Comparison of ENCODE assay signal across 21 cellular contexts in the genomic region with DNA sequence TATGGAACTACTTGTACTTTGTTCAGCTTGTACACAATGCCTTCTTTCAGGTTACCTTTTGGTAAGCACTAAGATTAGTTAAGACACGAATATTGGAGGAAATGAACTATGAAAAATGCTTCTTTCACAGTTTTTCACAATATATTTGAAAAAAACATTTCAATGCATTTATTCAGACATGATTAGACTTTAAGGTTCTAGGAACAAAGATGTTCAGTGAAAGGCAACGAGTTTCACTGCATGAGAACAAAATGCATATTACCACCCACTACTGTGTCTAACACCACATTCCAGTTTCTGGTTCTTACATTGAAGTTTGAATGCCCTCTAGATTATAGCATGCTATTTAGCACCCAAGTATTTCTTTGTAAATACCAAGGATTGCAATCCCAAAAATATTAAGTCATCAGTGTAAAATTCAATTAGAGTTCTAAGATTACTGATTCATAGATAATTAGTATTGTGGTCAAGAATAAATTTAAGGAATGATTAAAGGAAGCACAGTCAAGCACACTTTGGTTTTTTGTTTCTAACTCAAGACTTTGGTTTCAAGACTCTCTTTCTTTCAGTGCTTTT.
DNase-seq lines count a peak whose midpoint lies in the region; ATAC-seq, FAIRE-seq and TF ChIP-seq lines count a peak whose summit lies in the region.
"Had no signal": no experiment of that assay in that cellular context is flagged by ENCODE, and none has a peak within 500 bp of the region (broad histone marks: within the 10 kb centered on the region; RNA-seq: fewer than 3 reads in every experiment).

No MANE protein-coding gene starts in this region.

- H4K20me1 ChIP-seq in HepG2 (ENCODE audit: insufficient read depth, low read length) = no peaks in the 10 kb centered on the region
- H4K20me1 ChIP-seq: BLaER1 had no signal

- H3K36me3 ChIP-seq in HepG2 (replicated peaks in 1 of 2; ENCODE audit: control insufficient read depth in 1 of 2, insufficient read depth in 2 of 2, low read length in 2 of 2) = no peaks in the 10 kb centered on the region
- H3K36me3 ChIP-seq: HAP-1, Peyer's patch had no signal

- CTCF ChIA-PET in HepG2 (lab: Yijun Ruan, JAX; ENCODE audit: low intra/inter-chr PET ratio, low total read pairs) = no interaction called here

- H3K27ac ChIP-seq in HepG2 (ENCODE audit: extremely low read length, insufficient read depth, low read length) = no peak overlapping the region
- H3K27ac ChIP-seq: BLaER1, Peyer's patch had no signal

- H3K4me3 ChIP-seq in AG10803 (ENCODE audit: low read length) (no peak overlapping the region), HepG2 (replicated peaks in 1 of 3; ENCODE audit: insufficient read depth in 1 of 3, low read depth in 2 of 3, low read length in 3 of 3) (no peak overlapping the region)
- H3K4me3 ChIP-seq: BLaER1, HAP-1, Peyer's patch had no signal

- H3K9ac ChIP-seq in HepG2 (ENCODE audit: insufficient read depth, low read depth, low read length) = no peak overlapping the region
- H3K9ac ChIP-seq: BLaER1 had no signal

- TF ChIP-seq RAD21 in HepG2 (CRISPR knock-in tag; IDR thresholded peaks at IDR 0.05) = no peak

- TF ChIP-seq EP300 in HepG2 (IDR thresholded peaks at IDR 0.05; ENCODE audit: low read depth in 2 of 2, low read length in 2 of 2) = no peak
- TF ChIP-seq EP300 in HepG2 (CRISPR knock-in tag; IDR thresholded peaks at IDR 0.05; ENCODE audit: borderline replicate concordance) = no peak

- peaks cover 8% of the 10 kb centered on the region; the same call in 1 of the 2 replicates for H3K9me3 ChIP-seq in HepG2 (ENCODE audit: low read length)
- H3K9me3 ChIP-seq: HAP-1, Peyer's patch had no signal

- 2% methylated on average over 2 of the region's 2 CpGs for WGBS in HepG2 (ENCODE audit: low lambda C conversion rate)

- ATAC-seq in HepG2 = no peak
- ATAC-seq: T-helper 17 cell had no signal

- no peak for TF ChIP-seq POLR2A in HepG2 (IDR thresholded peaks at IDR 0.05; ENCODE audit: insufficient read depth in 1 of 2, low read depth in 2 of 2, low read length in 2 of 2)

- in situ Hi-C loops in HepG2 (cut with HindIII; ENCODE audit: extremely low pct_ligation_motif_present, low pct_unique_long_range_greater_than_20kb) = no loop called here

- no peak overlapping the region for H3K4me2 ChIP-seq in HepG2 (ENCODE audit: low read depth, low read length)

- no peak for FAIRE-seq in HepG2 (lab: Jason Lieb, UNC)
- FAIRE-seq: A204.1, HTR-8/SVneo had no signal

- BruUV-seq in HepG2 (replicated peaks; lab: Mats Ljungman, UMichigan) = no TSS peak

- no peak overlapping the region for H2AFZ ChIP-seq in HepG2 (ENCODE audit: low read length)

- intact Hi-C loops in HepG2 (cut with micrococcal nuclease; ENCODE audit: unreplicated experiment) = no loop called here

- H3K79me2 ChIP-seq in HepG2 (ENCODE audit: insufficient read depth, low read length) = no peaks in the 10 kb centered on the region

- DNase-seq in AG10803 (ENCODE audit: low read depth) (peak; percentile 58), GM04503 (ENCODE audit: low read depth) (peak; percentile 21), astrocyte of the hippocampus (ENCODE audit: low read depth, low spot score) (peak; percentile 26), renal cortical epithelial cell (ENCODE audit: low read depth) (peak; percentile 9), HepG2 (ENCODE audit: low spot score) (no peak), GM19240 (ENCODE audit: insufficient read length, low spot score) (no peak)
- no peak for DNase-seq in activated CD8-positive, alpha-beta memory T cell treated with anti-CD3 and anti-CD28 coated beads, Interleukin-2, amount 50 U/mL, for 4 hours
- DNase-seq: Caco-2; CD4-positive, alpha-beta T cell; DMS 273 treated with DMSO at 0.1 percent for 48 hours; DMS79 treated with DMSO at 0.1 percent for 48 hours; NCI-H1105 treated with DMSO at 0.1 percent for 48 hours; NCI-H2081; NCI-H2171; NCI-H524 treated with DMSO at 0.1 percent for 48 hours; Peyer's patch; T-helper 17 cell had no signal

- POLR2A ChIA-PET in HepG2 (lab: Yijun Ruan, JAX) = no interaction called here

- TF ChIP-seq CTCF in AG10803 (conservative IDR thresholded peaks at IDR 0.05; ENCODE audit: low read length) = no peak
- no peak for TF ChIP-seq CTCF in HepG2 (CRISPR knock-in tag; IDR thresholded peaks at IDR 0.05)

- H3K4me1 ChIP-seq in HepG2 (ENCODE audit: insufficient read depth, low read length) = no peaks in the 10 kb centered on the region
- H3K4me1 ChIP-seq: Caco-2, HAP-1, Peyer's patch had no signal

- H3K27me3 ChIP-seq in HepG2 (ENCODE audit: control insufficient read depth in 1 of 2, insufficient read depth in 2 of 2, low read length in 2 of 2) = no peaks in the 10 kb centered on the region
- H3K27me3 ChIP-seq: BLaER1, Peyer's patch had no signal

TF ChIP-seq in HepG2, 621 proteins besides CTCF, POLR2A, EP300 and RAD21:
- TF ChIP-seq TBL1XR1 (IDR thresholded peaks at IDR 0.05; ENCODE audit: borderline replicate concordance, low read length, partially characterized antibody) (no peak), CBFB (CRISPR knock-in tag; IDR thresholded peaks at IDR 0.05) (no peak), TCF7 (IDR thresholded peaks at IDR 0.05; ENCODE audit: low read depth) (no peak), SMAD1 (CRISPR knock-in tag; IDR thresholded peaks at IDR 0.05; ENCODE audit: borderline replicate concordance, low read depth) (no peak), MAZ (IDR thresholded peaks at IDR 0.05; ENCODE audit: borderline replicate concordance, low read depth, low read length) (no peak), MAZ (CRISPR knock-in tag; IDR thresholded peaks at IDR 0.05; ENCODE audit: low read depth) (no peak), ZNF629 (CRISPR knock-in tag; conservative IDR thresholded peaks at IDR 0.05) (no peak), ATF7-NPFF (CRISPR knock-in tag; IDR thresholded peaks at IDR 0.05; ENCODE audit: low read depth) (no peak), NFYC (CRISPR knock-in tag; IDR thresholded peaks at IDR 0.05) (no peak), SIX1 (CRISPR knock-in tag; IDR thresholded peaks at IDR 0.05; ENCODE audit: borderline replicate concordance) (no peak), ZNF124 (CRISPR knock-in tag; IDR thresholded peaks at IDR 0.05) (no peak), SMAD9 (CRISPR knock-in tag; IDR thresholded peaks at IDR 0.05) (no peak), XRCC5 (optimal IDR thresholded peaks at IDR 0.05; ENCODE audit: low read length) (no peak), NRL (CRISPR knock-in tag; IDR thresholded peaks at IDR 0.05; ENCODE audit: borderline replicate concordance) (no peak), FOXM1 (CRISPR knock-in tag; IDR thresholded peaks at IDR 0.05) (no peak), ZNF589 (CRISPR knock-in tag; conservative IDR thresholded peaks at IDR 0.05) (no peak)
TF ChIP-seq in HepG2: peak in this region for 0.

Comparison
In these comparisons a context has a peak if more than half of its experiments do, and no peak if none do; other contexts are left out.
1. DNase-seq: peak in AG10803 (single experiment), GM04503 (single experiment), astrocyte of the hippocampus (single experiment) and renal cortical epithelial cell (single experiment); none in HepG2 (single experiment), activated CD8-positive, alpha-beta memory T cell treated with anti-CD3 and anti-CD28 coated beads, Interleukin-2, amount 50 U/mL, for 4 hours (single experiment) and GM19240 (single experiment).